ENCODE assay signal across 18 cellular contexts in the genomic region with DNA sequence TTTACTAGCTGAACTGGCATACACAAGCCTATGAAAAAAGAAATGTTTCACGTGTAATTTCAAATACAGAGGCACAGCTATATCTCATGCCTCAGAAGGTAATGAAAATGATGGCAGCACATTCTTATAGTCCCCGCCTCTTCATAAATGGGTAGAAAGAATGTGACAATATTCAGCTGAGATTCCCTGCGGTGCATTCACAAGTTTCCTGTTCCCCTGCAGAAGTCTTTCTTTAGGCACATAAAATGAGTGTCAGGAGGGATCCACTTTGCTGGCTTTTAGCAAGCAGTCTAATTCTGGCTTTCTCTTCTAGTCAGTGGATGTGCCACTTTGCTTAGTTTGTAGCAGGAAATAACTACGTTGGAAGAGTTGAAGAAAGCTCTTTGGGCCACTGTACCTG. TPM values are rescaled to one million over a fixed set of nuclear protein-coding genes. Genes with fewer than 3 reads are reported as not detected.
DNase-seq lines count a peak whose midpoint lies in the region; ATAC-seq, FAIRE-seq and TF ChIP-seq lines count a peak whose summit lies in the region.
"Had no signal": no experiment of that assay in that cellular context is flagged by ENCODE, and none has a peak within 500 bp of the region (broad histone marks: within the 10 kb centered on the region; RNA-seq: fewer than 3 reads in every experiment).

No MANE protein-coding gene starts in this region.

- TF ChIP-seq CTCF in WTC11 (IDR thresholded peaks at IDR 0.05): no peak
- TF ChIP-seq CTCF in stomach (IDR thresholded peaks at IDR 0.05): no peak

- no peak for TF ChIP-seq EP300 in stomach (IDR thresholded peaks at IDR 0.05)

- CTCF ChIA-PET in WTC11 (lab: Charles Lee): interaction anchor here (0.9 kb wide), 1 partner anchor 112 kb away, joined by 3 read pairs; no protein-coding TSS in a partner anchor

- 81% methylated on average over 3 of the region's 4 CpGs for WGBS in HUES64
- 75 to 88% (median 79%) methylated on average over 4 of the region's 4 CpGs for WGBS in stomach, 5 donors

- H3K9me3 ChIP-seq in HUES64 (ENCODE audit: insufficient read depth, low read depth, low read length) (no peaks in the 10 kb centered on the region), stomach (no peaks in the 10 kb centered on the region)
- H3K9me3 ChIP-seq: A549, BLaER1, Caco-2 had no signal

- no peak for TF ChIP-seq POLR2A in stomach (IDR thresholded peaks at IDR 0.05)

- H3K4me3 ChIP-seq in HUES64 (ENCODE audit: low read length) (no peak overlapping the region), stomach (no peak overlapping the region)
- H3K4me3 ChIP-seq: A549, BLaER1, K562 had no signal

- H3K27me3 Mint-ChIP-seq in WTC11 (ENCODE audit: low read depth): no peaks in the 10 kb centered on the region
- H3K27me3 Mint-ChIP-seq: CD8-positive, alpha-beta memory T cell had no signal

- H3K4me1 ChIP-seq in HUES64 (ENCODE audit: insufficient read depth, low read length): peaks cover 17% of the 10 kb centered on the region
- H3K4me1 ChIP-seq in stomach: no peaks in the 10 kb centered on the region
- H3K4me1 ChIP-seq: A549, BLaER1, Caco-2 had no signal

- no peak overlapping the region for H3K9ac ChIP-seq in HUES64 (ENCODE audit: low read depth, low read length)
- H3K9ac ChIP-seq: BLaER1 had no signal

- POLR2A ChIA-PET in WTC11 (lab: Charles Lee): no interaction called here

- peaks cover 7% of the 10 kb centered on the region for H3K9me3 Mint-ChIP-seq in WTC11

- ATAC-seq in WTC11: peak; percentile 46; the same call in 1 of the 2 replicates
- ATAC-seq: A549, K562 had no signal

- H3K27me3 ChIP-seq in HUES64 (ENCODE audit: insufficient read depth, low read length): no peaks in the 10 kb centered on the region
- no peaks in the 10 kb centered on the region for H3K27me3 ChIP-seq in stomach
- H3K27me3 ChIP-seq: BLaER1 had no signal

- DNase-seq in WTC11 (ENCODE audit: low spot score) (no peak), iPS-NIHi11 (ENCODE audit: low spot score) (peak; percentile 34), NCI-H510A (lab: John Stamatoyannopoulos, UW) (no peak), stomach (no peak), urothelium cell line (ENCODE audit: low spot score) (no peak)
- DNase-seq in effector CD8-positive, alpha-beta T cell (lab: John Stamatoyannopoulos, UW): no peak
- DNase-seq: Caco-2; CD8-positive, alpha-beta memory T cell; DND-41; GDM1 had no signal

- H3K27ac Mint-ChIP-seq in WTC11: peak overlapping the region; percentile 88
- H3K27ac Mint-ChIP-seq: CD8-positive, alpha-beta memory T cell had no signal

- no peak overlapping the region; the same call in 1 of the 2 replicates for H3K4me3 Mint-ChIP-seq in WTC11
- H3K4me3 Mint-ChIP-seq: CD8-positive, alpha-beta memory T cell had no signal

- no peak for FAIRE-seq in urothelium cell line (lab: Jason Lieb, UNC)
- FAIRE-seq: A549, GM12892, GM19239, H54, K562 had no signal

- intact Hi-C loops in stomach (cut with DNase I; ENCODE audit: low total_unique reads): no loop called here

- 0 out of 2 replicates have a peak, but pooled peaks cover 3% of the 10 kb centered on the region for H3K36me3 Mint-ChIP-seq in WTC11
- H3K36me3 Mint-ChIP-seq: CD8-positive, alpha-beta memory T cell had no signal

- H3K36me3 ChIP-seq in HUES64 (ENCODE audit: insufficient read depth, low read length) (no peaks in the 10 kb centered on the region), stomach (no peaks in the 10 kb centered on the region)
- H3K36me3 ChIP-seq: BLaER1 had no signal

- H3K4me1 Mint-ChIP-seq in WTC11: peaks cover 20% of the 10 kb centered on the region
- H3K4me1 Mint-ChIP-seq: CD8-positive, alpha-beta memory T cell had no signal

- peak overlapping the region; percentile 59; the same call in 1 of the 2 replicates for H3K27ac ChIP-seq in HUES64 (ENCODE audit: low read depth, low read length)
- no peak overlapping the region for H3K27ac ChIP-seq in stomach
- H3K27ac ChIP-seq: A549, BLaER1, HL-60 had no signal

TF ChIP-seq in WTC11, 78 proteins besides CTCF, POLR2A, EP300 and RAD21 (continues in another document):
- no peak for TF ChIP-seq NFYB (CRISPR knock-in tag; conservative IDR thresholded peaks at IDR 0.05; ENCODE audit: low read depth)
- TF ChIP-seq ESRRA (CRISPR knock-in tag; IDR thresholded peaks at IDR 0.05; ENCODE audit: borderline replicate concordance): no peak
- TF ChIP-seq, protein P1, sequence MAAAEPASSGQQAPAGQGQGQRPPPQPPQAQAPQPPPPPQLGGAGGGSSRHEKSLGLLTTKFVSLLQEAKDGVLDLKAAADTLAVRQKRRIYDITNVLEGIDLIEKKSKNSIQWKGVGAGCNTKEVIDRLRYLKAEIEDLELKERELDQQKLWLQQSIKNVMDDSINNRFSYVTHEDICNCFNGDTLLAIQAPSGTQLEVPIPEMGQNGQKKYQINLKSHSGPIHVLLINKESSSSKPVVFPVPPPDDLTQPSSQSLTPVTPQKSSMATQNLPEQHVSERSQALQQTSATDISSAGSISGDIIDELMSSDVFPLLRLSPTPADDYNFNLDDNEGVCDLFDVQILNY (CRISPR knock-in tag; IDR thresholded peaks at IDR 0.05): no peak
- TF ChIP-seq ELF4 (CRISPR knock-in tag; IDR thresholded peaks at IDR 0.05; ENCODE audit: low read depth): no peak
- TF ChIP-seq TP53 (CRISPR knock-in tag; IDR thresholded peaks at IDR 0.05): no peak
- no peak for TF ChIP-seq SP1 (CRISPR knock-in tag; conservative IDR thresholded peaks at IDR 0.05)
- TF ChIP-seq, protein P2, sequence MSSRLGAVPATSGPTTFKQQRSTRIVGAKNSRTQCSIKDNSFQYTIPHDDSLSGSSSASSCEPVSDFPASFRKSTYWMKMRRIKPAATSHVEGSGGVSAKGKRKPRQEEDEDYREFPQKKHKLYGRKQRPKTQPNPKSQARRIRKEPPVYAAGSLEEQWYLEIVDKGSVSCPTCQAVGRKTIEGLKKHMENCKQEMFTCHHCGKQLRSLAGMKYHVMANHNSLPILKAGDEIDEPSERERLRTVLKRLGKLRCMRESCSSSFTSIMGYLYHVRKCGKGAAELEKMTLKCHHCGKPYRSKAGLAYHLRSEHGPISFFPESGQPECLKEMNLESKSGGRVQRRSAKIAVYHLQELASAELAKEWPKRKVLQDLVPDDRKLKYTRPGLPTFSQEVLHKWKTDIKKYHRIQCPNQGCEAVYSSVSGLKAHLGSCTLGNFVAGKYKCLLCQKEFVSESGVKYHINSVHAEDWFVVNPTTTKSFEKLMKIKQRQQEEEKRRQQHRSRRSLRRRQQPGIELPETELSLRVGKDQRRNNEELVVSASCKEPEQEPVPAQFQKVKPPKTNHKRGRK (CRISPR knock-in tag; IDR thresholded peaks at IDR 0.05; ENCODE audit: borderline replicate concordance): no peak
- TF ChIP-seq ZNF416 (CRISPR knock-in tag; IDR thresholded peaks at IDR 0.05): no peak
- TF ChIP-seq, protein P3, sequence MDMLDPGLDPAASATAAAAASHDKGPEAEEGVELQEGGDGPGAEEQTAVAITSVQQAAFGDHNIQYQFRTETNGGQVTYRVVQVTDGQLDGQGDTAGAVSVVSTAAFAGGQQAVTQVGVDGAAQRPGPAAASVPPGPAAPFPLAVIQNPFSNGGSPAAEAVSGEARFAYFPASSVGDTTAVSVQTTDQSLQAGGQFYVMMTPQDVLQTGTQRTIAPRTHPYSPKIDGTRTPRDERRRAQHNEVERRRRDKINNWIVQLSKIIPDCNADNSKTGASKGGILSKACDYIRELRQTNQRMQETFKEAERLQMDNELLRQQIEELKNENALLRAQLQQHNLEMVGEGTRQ (CRISPR knock-in tag; IDR thresholded peaks at IDR 0.05): no peak
- no peak for TF ChIP-seq GTF2I (CRISPR knock-in tag; conservative IDR thresholded peaks at IDR 0.05)
- no peak for TF ChIP-seq ZBTB21 (CRISPR knock-in tag; IDR thresholded peaks at IDR 0.05; ENCODE audit: borderline replicate concordance)
- TF ChIP-seq NFE2L1 (CRISPR knock-in tag; IDR thresholded peaks at IDR 0.05): no peak
- TF ChIP-seq, protein P4, sequence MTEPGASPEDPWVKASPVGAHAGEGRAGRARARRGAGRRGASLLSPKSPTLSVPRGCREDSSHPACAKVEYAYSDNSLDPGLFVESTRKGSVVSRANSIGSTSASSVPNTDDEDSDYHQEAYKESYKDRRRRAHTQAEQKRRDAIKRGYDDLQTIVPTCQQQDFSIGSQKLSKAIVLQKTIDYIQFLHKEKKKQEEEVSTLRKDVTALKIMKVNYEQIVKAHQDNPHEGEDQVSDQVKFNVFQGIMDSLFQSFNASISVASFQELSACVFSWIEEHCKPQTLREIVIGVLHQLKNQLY (CRISPR knock-in tag; IDR thresholded peaks at IDR 0.05): no peak
- TF ChIP-seq, protein P5, sequence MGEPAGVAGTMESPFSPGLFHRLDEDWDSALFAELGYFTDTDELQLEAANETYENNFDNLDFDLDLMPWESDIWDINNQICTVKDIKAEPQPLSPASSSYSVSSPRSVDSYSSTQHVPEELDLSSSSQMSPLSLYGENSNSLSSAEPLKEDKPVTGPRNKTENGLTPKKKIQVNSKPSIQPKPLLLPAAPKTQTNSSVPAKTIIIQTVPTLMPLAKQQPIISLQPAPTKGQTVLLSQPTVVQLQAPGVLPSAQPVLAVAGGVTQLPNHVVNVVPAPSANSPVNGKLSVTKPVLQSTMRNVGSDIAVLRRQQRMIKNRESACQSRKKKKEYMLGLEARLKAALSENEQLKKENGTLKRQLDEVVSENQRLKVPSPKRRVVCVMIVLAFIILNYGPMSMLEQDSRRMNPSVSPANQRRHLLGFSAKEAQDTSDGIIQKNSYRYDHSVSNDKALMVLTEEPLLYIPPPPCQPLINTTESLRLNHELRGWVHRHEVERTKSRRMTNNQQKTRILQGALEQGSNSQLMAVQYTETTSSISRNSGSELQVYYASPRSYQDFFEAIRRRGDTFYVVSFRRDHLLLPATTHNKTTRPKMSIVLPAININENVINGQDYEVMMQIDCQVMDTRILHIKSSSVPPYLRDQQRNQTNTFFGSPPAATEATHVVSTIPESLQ (CRISPR knock-in tag; IDR thresholded peaks at IDR 0.05): no peak
- TF ChIP-seq TCF7 (CRISPR knock-in tag; IDR thresholded peaks at IDR 0.05; ENCODE audit: low read depth): no peak
- no peak for TF ChIP-seq ATF1 (CRISPR knock-in tag; IDR thresholded peaks at IDR 0.05)

RNA-seq across cellular contexts. Expression of a gene that starts 56.1 kb away (rescaled TPM):
- 0.25 TPM for polyA plus RNA-seq in HUES64 (2013, experiment 1 of 2)
- 0.89 TPM for polyA plus RNA-seq in HUES64 (2013, experiment 2 of 2)
- total RNA-seq in WTC11 (2021): 1.9 to 3.5 TPM (median 3.0 TPM) in 3 replicates
- 100 to 1,000 TPM in 1 of 5 donors, 1 to 10 TPM in 1, under 1 TPM in 1, not detected in 2; 0.89 to 260 (median 5.5) TPM for total RNA-seq in stomach
- polyA plus RNA-seq in stomach: under 1 TPM in 1 of 3 donors, not detected in 2; 0.20 TPM
- total RNA-seq: CD8-positive, alpha-beta memory T cell; K562 had no signal
- polyA plus RNA-seq: CD8-positive, alpha-beta memory T cell had no signal
